ENCODE assay signal across 14 cellular contexts in genomic region chr7:100919779-100920437, GRCh38. TPM values are rescaled to one million over a fixed set of nuclear protein-coding genes. Genes with fewer than 3 reads are reported as not detected.
DNase-seq lines count a peak whose midpoint lies in the region; ATAC-seq, FAIRE-seq and TF ChIP-seq lines count a peak whose summit lies in the region.
"Not testable (repeated sequence)": the region's sequence is repeated elsewhere in the genome, so short reads cannot be mapped to it uniquely, and the experiment has no call there.
"Had no signal": no experiment of that assay in that cellular context is flagged by ENCODE, and none has a peak within 500 bp of the region (broad histone marks: within the 10 kb centered on the region; RNA-seq: fewer than 3 reads in every experiment).

No MANE protein-coding gene starts in this region.

- H3K4me3 Mint-ChIP-seq in progenitor cell of endocrine pancreas (ENCODE audit: low read depth) = not testable (repeated sequence)

- not testable (repeated sequence) for H3K79me2 ChIP-seq in Loucy (ENCODE audit: insufficient read depth, low read length); K562 (ENCODE audit: control insufficient read depth, insufficient read depth, low read length)

- H3K23ac ChIP-seq in mesenchymal stem cell (ENCODE audit: low read length in 2 of 2) = not testable (repeated sequence)

- not testable (repeated sequence) for H3K4me3 ChIP-seq in A549; Loucy (ENCODE audit: low read length, poor library complexity, severe bottlenecking); K562; mesenchymal stem cell (ENCODE audit: insufficient read depth in 1 of 2, low read depth in 1 of 2, low read length in 2 of 2); thymus (ENCODE audit: low read length)

- POLR2A ChIA-PET in A549 (lab: Yijun Ruan, JAX); K562 (lab: Yijun Ruan, JAX): not testable (repeated sequence)

- not testable (repeated sequence) for H3K4ac ChIP-seq in mesenchymal stem cell (ENCODE audit: low read depth in 1 of 2, low read length in 2 of 2)

- H3K9me2 ChIP-seq in Loucy (replicated peaks; ENCODE audit: low read depth, low read length) = not testable (repeated sequence)

- ATAC-seq in A549, K562: not testable (repeated sequence)

- H2BK5ac ChIP-seq in mesenchymal stem cell (ENCODE audit: low read depth, low read length, poor library complexity, severe bottlenecking) = not testable (repeated sequence)

- H3K9me3 Mint-ChIP-seq in progenitor cell of endocrine pancreas (ENCODE audit: low read depth) = not testable (repeated sequence)

- H2AFZ ChIP-seq in Loucy (ENCODE audit: low read length) (peak overlapping the region; percentile 25), K562 (ENCODE audit: low read depth, low read length) (peak overlapping the region; percentile 3; the same call in 1 of the 2 replicates), mesenchymal stem cell (ENCODE audit: low read depth, low read length) (peak overlapping the region; percentile 42)

- H3K27me3 Mint-ChIP-seq in progenitor cell of endocrine pancreas = not testable (repeated sequence)

- not testable (repeated sequence) for H3K14ac ChIP-seq in mesenchymal stem cell (ENCODE audit: low read length in 2 of 2)

- H3K4me2 ChIP-seq in A549; K562 (ENCODE audit: insufficient read depth, low read length); mesenchymal stem cell (ENCODE audit: low read length, poor library complexity, severe bottlenecking): not testable (repeated sequence)
- peak overlapping the region; percentile 63 for H3K4me2 ChIP-seq in Loucy (ENCODE audit: low read depth, low read length, poor library complexity, severe bottlenecking)

- TF ChIP-seq EP300 in A549 (IDR thresholded peaks at IDR 0.05); K562 (IDR thresholded peaks at IDR 0.05; ENCODE audit: low read length): not testable (repeated sequence)

- H3K9me1 ChIP-seq in K562 (ENCODE audit: control insufficient read depth, insufficient read depth, low read length) = not testable (repeated sequence)

- not testable (repeated sequence) for H3K9me3 ChIP-seq in A549; Loucy (ENCODE audit: insufficient read depth, low read depth, low read length); K562 (replicated peaks; ENCODE audit: control insufficient read depth, insufficient read depth, low read depth, low read length); mesenchymal stem cell (ENCODE audit: control insufficient read depth, low read length); thymus (ENCODE audit: control insufficient read depth)

- H4K91ac ChIP-seq in mesenchymal stem cell (ENCODE audit: low read length) = not testable (repeated sequence)

- not testable (repeated sequence) for H2BK15ac ChIP-seq in mesenchymal stem cell (ENCODE audit: low read depth, poor library complexity, severe bottlenecking)

- not testable (repeated sequence) for TF ChIP-seq RAD21 in A549 (conservative IDR thresholded peaks at IDR 0.05 in 1 of 2, IDR thresholded peaks at IDR 0.05 in 1 of 2); K562 (CRISPR knock-in tag; conservative IDR thresholded peaks at IDR 0.05 in 1 of 2, IDR thresholded peaks at IDR 0.05 in 1 of 2)

- not testable (repeated sequence) for H3K18ac ChIP-seq in mesenchymal stem cell (ENCODE audit: low read depth in 1 of 2, low read length in 2 of 2)

- not testable (repeated sequence) for H4K20me1 ChIP-seq in Loucy (ENCODE audit: insufficient read depth, low read length, poor library complexity, severe bottlenecking); K562 (replicated peaks; ENCODE audit: control insufficient read depth, insufficient read depth, low read length)

- in situ Hi-C loops in K562 (cut with MboI) = loop anchor here (25.0 kb wide), 1 partner anchor 367 kb away; no protein-coding TSS in a partner anchor

- TF ChIP-seq CTCF in A549 (IDR thresholded peaks at IDR 0.05); Loucy (conservative IDR thresholded peaks at IDR 0.05; ENCODE audit: low read length); K562 (IDR thresholded peaks at IDR 0.05 in 2 of 3, conservative IDR thresholded peaks at IDR 0.05 in 1 of 3; ENCODE audit: insufficient read depth in 2 of 3, low read depth in 1 of 3, low read length in 3 of 3); progenitor cell of endocrine pancreas (IDR thresholded peaks at IDR 0.05; ENCODE audit: unreplicated experiment): not testable (repeated sequence)

- not testable (repeated sequence) for H3K79me1 ChIP-seq in mesenchymal stem cell (replicated peaks; ENCODE audit: low read length, poor library complexity, severe bottlenecking)

- H3K4me1 Mint-ChIP-seq in progenitor cell of endocrine pancreas (ENCODE audit: low read depth) = not testable (repeated sequence)

- not testable (repeated sequence) for H2BK12ac ChIP-seq in mesenchymal stem cell (ENCODE audit: low read length in 2 of 2)

- not testable (repeated sequence) for H3K27me3 ChIP-seq in Loucy (ENCODE audit: insufficient read depth, low read length, poor library complexity, severe bottlenecking); K562 (ENCODE audit: control insufficient read depth in 2 of 2, insufficient read depth in 2 of 2, low read length in 2 of 2); thymus (ENCODE audit: control insufficient read depth, insufficient read depth)
- H3K27me3 ChIP-seq in mesenchymal stem cell (ENCODE audit: control insufficient read depth in 1 of 2, insufficient read depth in 1 of 2, low read length in 2 of 2) = peaks cover 13 to 20% of the 10 kb centered on the region in 2 experiments

- not testable (repeated sequence) for H3K36me3 ChIP-seq in Loucy (ENCODE audit: insufficient read depth, low read length); K562 (ENCODE audit: control insufficient read depth, insufficient read depth, low read length); mesenchymal stem cell (ENCODE audit: control insufficient read depth in 1 of 2, insufficient read depth in 2 of 2, low read depth in 1 of 2, low read length in 2 of 2); thymus (ENCODE audit: control insufficient read depth, insufficient read depth)

- not testable (repeated sequence) for H2AK5ac ChIP-seq in mesenchymal stem cell (ENCODE audit: low read length, severe bottlenecking)

- WGBS in A549 (ENCODE audit: missing lambda C conversion rate) = 64% methylated on average over 9 of the region's 9 CpGs
- 27% methylated on average over 9 of the region's 9 CpGs for WGBS in K562 (ENCODE audit: insufficient coverage, low coverage, missing lambda C conversion rate)
- WGBS in mesenchymal stem cell = 79% methylated on average over 9 of the region's 9 CpGs
- 86% methylated on average over 9 of the region's 9 CpGs for WGBS in thymus

- not testable (repeated sequence) for FAIRE-seq in A549 (lab: Jason Lieb, UNC); K562 (lab: Jason Lieb, UNC)

- not testable (repeated sequence) for DNase-seq in A549 (ENCODE audit: low read depth in 1 of 2, low spot score in 1 of 2); K562 (ENCODE audit: extremely low read depth in 1 of 4, low spot score in 3 of 4); mesenchymal stem cell; progenitor cell of endocrine pancreas (ENCODE audit: low spot score, unreplicated experiment)

- CTCF ChIA-PET in A549 (lab: Yijun Ruan, JAX) = interaction anchor here (0.8 to 1.7 kb wide), 4 partner anchors 13 to 158 kb away, joined by 3 to 9 read pairs (median 3); no protein-coding TSS in a partner anchor
- CTCF ChIA-PET in K562 (lab: Yijun Ruan, JAX; ENCODE audit: low intra/inter-chr PET ratio) = not testable (repeated sequence)

- not testable (repeated sequence) for BruUV-seq in K562 (replicated peaks; lab: Mats Ljungman, UMichigan)

- H3K27ac Mint-ChIP-seq in progenitor cell of endocrine pancreas = peak overlapping the region; percentile 11

- H3F3A ChIP-seq in Loucy (ENCODE audit: low read depth) = not testable (repeated sequence)

- H2BK120ac ChIP-seq in mesenchymal stem cell (ENCODE audit: low read depth, low read length) = not testable (repeated sequence)

- intact Hi-C loops in K562 (cut with micrococcal nuclease) = not testable (repeated sequence)

- H4K8ac ChIP-seq in mesenchymal stem cell (ENCODE audit: low read length) = not testable (repeated sequence)

- H3K36me3 Mint-ChIP-seq in progenitor cell of endocrine pancreas (ENCODE audit: insufficient read depth) = not testable (repeated sequence)

- peak overlapping the region; percentile 44 for H3K9ac ChIP-seq in Loucy (ENCODE audit: low read depth, low read length, poor library complexity, severe bottlenecking)
- not testable (repeated sequence) for H3K9ac ChIP-seq in K562 (ENCODE audit: insufficient read depth in 1 of 2, low read depth in 2 of 2, low read length in 2 of 2); mesenchymal stem cell (ENCODE audit: low read length)

- not testable (repeated sequence) for H3K27ac ChIP-seq in A549; K562 (ENCODE audit: extremely low read depth, low read depth, low read length); mesenchymal stem cell (ENCODE audit: low read length, poor library complexity, severe bottlenecking)
- H3K27ac ChIP-seq in thymus (ENCODE audit: low read depth) = peak overlapping the region; percentile 78

- not testable (repeated sequence) for H3K4me1 ChIP-seq in A549; K562 (replicated peaks in 1 of 2; ENCODE audit: control insufficient read depth in 2 of 2, insufficient read depth in 2 of 2, low read length in 2 of 2); mesenchymal stem cell (ENCODE audit: control insufficient read depth, insufficient read depth, low read depth, low read length)
- peaks cover 11% of the 10 kb centered on the region for H3K4me1 ChIP-seq in Loucy (ENCODE audit: insufficient read depth, low read length, poor library complexity, severe bottlenecking)
- peaks cover 21% of the 10 kb centered on the region for H3K4me1 ChIP-seq in thymus (ENCODE audit: control insufficient read depth, insufficient read depth, low read length)

- not testable (repeated sequence) for TF ChIP-seq POLR2A in A549 (IDR thresholded peaks at IDR 0.05; ENCODE audit: low read length); K562 (conservative IDR thresholded peaks at IDR 0.05)

RNA-seq across cellular contexts. Expression of gene ACHE, which starts 24.2 kb away (rescaled TPM):
- polyA plus RNA-seq in A549 (2011; rRNA removed) (0.17 and 0.26 TPM in 2 replicates), A549 (2017; fragmentation: RNase III; extraction: RNeasy Plus Mini Kit Qiagen cat#74134 plus additional on column Dnase treatment) (0.62 to 0.92 TPM (median 0.69 TPM) in 3 replicates), K562 (2011; rRNA removed) (2.5 and 2.8 TPM in 2 replicates), K562 (2014; fragmentation: Illumina TruSeq; extraction: Trizol) (1.9 and 4.2 TPM in 2 replicates), K562 (2014; fragmentation: Nextera tagmentation; extraction: Ambion mirVana) (under 1 TPM; 0.04 to 0.06 TPM), K562 (2014; rRNA removed) (8.0 and 9.3 TPM in 2 replicates), thymus (7.9 TPM)
- 1.2 and 1.4 TPM in 2 replicates for polyA plus RNA-seq in A549 (2012; cell fraction: cytosol; rRNA removed)
- polyA plus RNA-seq in A549 (2012; cell fraction: nucleus; rRNA removed) = 9.1 and 11.7 TPM in 2 replicates
- polyA minus RNA-seq in A549 (2011; rRNA and poly(A)+ RNA removed) = 0.44 and 0.91 TPM in 2 replicates
- 9.6 and 34.7 TPM in 2 replicates for total RNA-seq in K562 (2011; cell fraction: chromatin; rRNA removed; ENCODE audit: low replicate concordance)
- total RNA-seq in K562 (2011; cell fraction: nucleolus; rRNA removed) = 25.8 and 31.3 TPM in 2 replicates
- 17.1 and 17.3 TPM in 2 replicates for total RNA-seq in K562 (2011; cell fraction: nucleoplasm; rRNA removed)
- total RNA-seq in K562 (2014; rRNA removed) (2.7 and 4.0 TPM in 2 replicates), K562 (2014; rRNA removed; fragmentation: Illumina TruSeq; extraction: Trizol) (0.54 and 0.84 TPM in 2 replicates), K562 (2015; rRNA removed; fragmentation: Illumina TruSeq; extraction: Trizol) (0.51 and 0.87 TPM in 2 replicates), K562 (2021) (7.5 and 8.8 TPM in 2 replicates), progenitor cell of endocrine pancreas (4.0 and 5.1 TPM in 2 replicates)
- 1.4 and 6.8 TPM in 2 replicates for polyA plus RNA-seq in K562 (2011; cell fraction: cytosol; rRNA removed)
- polyA plus RNA-seq in K562 (2011; cell fraction: nucleus; rRNA removed) = 9.7 and 46.1 TPM in 2 replicates
- 2.2 and 3.3 TPM in 2 replicates for polyA plus RNA-seq in K562 (2012)
- polyA minus RNA-seq in K562 (2011; rRNA and poly(A)+ RNA removed) = 0.21 and 1.3 TPM in 2 replicates
- polyA minus RNA-seq in K562 (2011; cell fraction: cytosol; rRNA and poly(A)+ RNA removed) = 1.2 and 5.0 TPM in 2 replicates
- polyA minus RNA-seq in K562 (2011; cell fraction: nucleus; rRNA and poly(A)+ RNA removed) = 3.3 and 3.9 TPM in 2 replicates
- polyA plus RNA-seq in mesenchymal stem cell (2013, experiment 1 of 2) = 0.84 TPM
- 0.96 TPM for polyA plus RNA-seq in mesenchymal stem cell (2013, experiment 2 of 2)
- total RNA-seq: CD4-positive, alpha-beta memory T cell had no signal
- polyA plus RNA-seq: CD14-positive monocyte; CD4-positive, alpha-beta memory T cell; CD4-positive, CD25-positive, alpha-beta regulatory T cell had no signal

RNA-seq across cellular contexts. Expression of gene MUC3A, which starts 29.4 kb away (rescaled TPM):
- polyA plus RNA-seq in A549 (2011; rRNA removed) = 4.0 and 4.4 TPM in 2 replicates
- polyA plus RNA-seq in A549 (2012; cell fraction: cytosol; rRNA removed) = 14.4 and 16.7 TPM in 2 replicates
- 12.0 and 15.4 TPM in 2 replicates for polyA plus RNA-seq in A549 (2012; cell fraction: nucleus; rRNA removed)
- polyA plus RNA-seq in A549 (2017; fragmentation: RNase III; extraction: RNeasy Plus Mini Kit Qiagen cat#74134 plus additional on column Dnase treatment) = 6.9 to 8.1 TPM (median 7.3 TPM) in 3 replicates
- polyA minus RNA-seq in A549 (2011; rRNA and poly(A)+ RNA removed) = 5.3 and 5.7 TPM in 2 replicates
- total RNA-seq in K562 (2011; cell fraction: chromatin; rRNA removed; ENCODE audit: low replicate concordance) = 2.0 and 2.9 TPM in 2 replicates
- total RNA-seq in K562 (2011; cell fraction: nucleolus; rRNA removed) = 1.4 and 1.8 TPM in 2 replicates
- total RNA-seq in K562 (2011; cell fraction: nucleoplasm; rRNA removed) = 1.9 and 6.0 TPM in 2 replicates
- 0.09 and 0.33 TPM in 2 replicates for total RNA-seq in K562 (2014; rRNA removed)
- 0.13 and 0.15 TPM in 2 replicates for total RNA-seq in K562 (2014; rRNA removed; fragmentation: Illumina TruSeq; extraction: Trizol)
- total RNA-seq in K562 (2015; rRNA removed; fragmentation: Illumina TruSeq; extraction: Trizol) = not detected in 2 replicates
- total RNA-seq in K562 (2021) = 1.6 and 2.6 TPM in 2 replicates
- polyA plus RNA-seq in K562 (2011; rRNA removed) = 0.25 and 0.35 TPM in 2 replicates
- 0.25 and 0.44 TPM in 2 replicates for polyA plus RNA-seq in K562 (2011; cell fraction: cytosol; rRNA removed)
- polyA plus RNA-seq in K562 (2011; cell fraction: nucleus; rRNA removed) = 1.0 and 2.1 TPM in 2 replicates
- 1.4 TPM in 2 replicates for polyA plus RNA-seq in K562 (2012)
- polyA plus RNA-seq in K562 (2014; fragmentation: Illumina TruSeq; extraction: Trizol) = 1.7 and 2.2 TPM in 2 replicates
- polyA plus RNA-seq in K562 (2014; fragmentation: Nextera tagmentation; extraction: Ambion mirVana) = under 1 TPM; 0.06 to 0.08 TPM
- 0.25 and 0.53 TPM in 2 replicates for polyA plus RNA-seq in K562 (2014; rRNA removed)
- polyA minus RNA-seq in K562 (2011; rRNA and poly(A)+ RNA removed) = 0.24 and 0.39 TPM in 2 replicates
- 1.0 TPM in 1 of 2 replicates, not detected in the other for polyA minus RNA-seq in K562 (2011; cell fraction: cytosol; rRNA and poly(A)+ RNA removed)
- polyA minus RNA-seq in K562 (2011; cell fraction: nucleus; rRNA and poly(A)+ RNA removed) = 0.11 and 0.40 TPM in 2 replicates
- 0.25 TPM for polyA plus RNA-seq in mesenchymal stem cell (2013, experiment 1 of 2)
- polyA plus RNA-seq in mesenchymal stem cell (2013, experiment 2 of 2) = 0.37 TPM
- total RNA-seq in progenitor cell of endocrine pancreas = 2.0 and 2.1 TPM in 2 replicates
- 2.3 TPM for polyA plus RNA-seq in thymus
- total RNA-seq: A172; CD4-positive, alpha-beta memory T cell; CD4-positive, CD25-positive, alpha-beta regulatory T cell; CD8-positive, alpha-beta memory T cell; Daoy; G401 had no signal
- polyA plus RNA-seq: AG04450; CD14-positive monocyte; CD4-positive, alpha-beta memory T cell; CD4-positive, CD25-positive, alpha-beta regulatory T cell; CD8-positive, alpha-beta memory T cell had no signal

RNA-seq across cellular contexts. Expression of gene UFSP1, which starts 30.4 kb away (rescaled TPM):
- polyA plus RNA-seq in A549 (2011; rRNA removed) = 1.1 and 1.9 TPM in 2 replicates
- polyA plus RNA-seq in A549 (2012; cell fraction: cytosol; rRNA removed) = 4.1 and 5.9 TPM in 2 replicates
- 4.9 and 7.9 TPM in 2 replicates for polyA plus RNA-seq in A549 (2012; cell fraction: nucleus; rRNA removed)
- 6.1 to 7.1 TPM (median 6.9 TPM) in 3 replicates for polyA plus RNA-seq in A549 (2017; fragmentation: RNase III; extraction: RNeasy Plus Mini Kit Qiagen cat#74134 plus additional on column Dnase treatment)
- 3.3 and 4.2 TPM in 2 replicates for polyA minus RNA-seq in A549 (2011; rRNA and poly(A)+ RNA removed)
- 2.3 and 9.4 TPM in 2 replicates for total RNA-seq in K562 (2011; cell fraction: chromatin; rRNA removed; ENCODE audit: low replicate concordance)
- total RNA-seq in K562 (2011; cell fraction: nucleolus; rRNA removed) = 15.4 and 16.7 TPM in 2 replicates
- 6.6 and 8.9 TPM in 2 replicates for total RNA-seq in K562 (2011; cell fraction: nucleoplasm; rRNA removed)
- total RNA-seq in K562 (2014; rRNA removed) = 18.8 and 20.9 TPM in 2 replicates
- 1.4 and 2.1 TPM in 2 replicates for total RNA-seq in K562 (2014; rRNA removed; fragmentation: Illumina TruSeq; extraction: Trizol)
- 3.5 and 3.7 TPM in 2 replicates for total RNA-seq in K562 (2015; rRNA removed; fragmentation: Illumina TruSeq; extraction: Trizol)
- total RNA-seq in K562 (2021) = 7.8 and 8.5 TPM in 2 replicates
- 1.7 and 2.3 TPM in 2 replicates for polyA plus RNA-seq in K562 (2011; rRNA removed)
- polyA plus RNA-seq in K562 (2011; cell fraction: cytosol; rRNA removed) = 1.4 and 7.3 TPM in 2 replicates
- polyA plus RNA-seq in K562 (2011; cell fraction: nucleus; rRNA removed) = 2.0 and 9.3 TPM in 2 replicates
- polyA plus RNA-seq in K562 (2012) = 4.0 and 6.4 TPM in 2 replicates
- polyA plus RNA-seq in K562 (2014; fragmentation: Illumina TruSeq; extraction: Trizol) = 1.3 and 2.0 TPM in 2 replicates
- under 1 TPM; 0.50 to 0.53 TPM for polyA plus RNA-seq in K562 (2014; fragmentation: Nextera tagmentation; extraction: Ambion mirVana)
- polyA plus RNA-seq in K562 (2014; rRNA removed) = 13.5 and 14.3 TPM in 2 replicates
- polyA minus RNA-seq in K562 (2011; rRNA and poly(A)+ RNA removed) = 1.4 and 2.4 TPM in 2 replicates
- 3.8 and 6.0 TPM in 2 replicates for polyA minus RNA-seq in K562 (2011; cell fraction: cytosol; rRNA and poly(A)+ RNA removed)
- 13.9 and 15.2 TPM in 2 replicates for polyA minus RNA-seq in K562 (2011; cell fraction: nucleus; rRNA and poly(A)+ RNA removed)
- polyA plus RNA-seq in mesenchymal stem cell (2013, experiment 1 of 2) = 1.4 TPM
- 1.4 TPM for polyA plus RNA-seq in mesenchymal stem cell (2013, experiment 2 of 2)
- 2.3 and 3.5 TPM in 2 replicates for total RNA-seq in progenitor cell of endocrine pancreas
- polyA plus RNA-seq in thymus = 3.6 TPM

RNA-seq across cellular contexts. Expression of gene SRRT, which starts 45.0 kb away (rescaled TPM):
- polyA plus RNA-seq in A549 (2011; rRNA removed) (49.9 and 52.2 TPM in 2 replicates), A549 (2017; fragmentation: RNase III; extraction: RNeasy Plus Mini Kit Qiagen cat#74134 plus additional on column Dnase treatment) (153 to 194 TPM (median 182 TPM) in 3 replicates), K562 (2011; rRNA removed) (36.5 and 68.2 TPM in 2 replicates), K562 (2014; fragmentation: Illumina TruSeq; extraction: Trizol) (143 and 145 TPM in 2 replicates), K562 (2014; fragmentation: Nextera tagmentation; extraction: Ambion mirVana) (10 to 100 TPM; 10.3 to 16.7 TPM), K562 (2014; rRNA removed) (140 and 171 TPM in 2 replicates), thymus (120 TPM)
- polyA plus RNA-seq in A549 (2012; cell fraction: cytosol; rRNA removed) = 87.7 and 96.2 TPM in 2 replicates
- 252 and 279 TPM in 2 replicates for polyA plus RNA-seq in A549 (2012; cell fraction: nucleus; rRNA removed)
- 58.3 and 64.1 TPM in 2 replicates for polyA minus RNA-seq in A549 (2011; rRNA and poly(A)+ RNA removed)
- total RNA-seq in K562 (2011; cell fraction: chromatin; rRNA removed; ENCODE audit: low replicate concordance) = 448 and 751 TPM in 2 replicates
- 282 and 327 TPM in 2 replicates for total RNA-seq in K562 (2011; cell fraction: nucleolus; rRNA removed)
- 310 and 324 TPM in 2 replicates for total RNA-seq in K562 (2011; cell fraction: nucleoplasm; rRNA removed)
- total RNA-seq in K562 (2014; rRNA removed) (155 and 156 TPM in 2 replicates), K562 (2014; rRNA removed; fragmentation: Illumina TruSeq; extraction: Trizol) (51.8 and 71.6 TPM in 2 replicates), K562 (2015; rRNA removed; fragmentation: Illumina TruSeq; extraction: Trizol) (80.6 and 84.4 TPM in 2 replicates), K562 (2021) (238 and 263 TPM in 2 replicates), progenitor cell of endocrine pancreas (293 and 302 TPM in 2 replicates)
- polyA plus RNA-seq in K562 (2011; cell fraction: cytosol; rRNA removed) = 31.1 and 47.3 TPM in 2 replicates
- 397 and 581 TPM in 2 replicates for polyA plus RNA-seq in K562 (2011; cell fraction: nucleus; rRNA removed)
- 151 and 218 TPM in 2 replicates for polyA plus RNA-seq in K562 (2012)
- 33.4 and 36.1 TPM in 2 replicates for polyA minus RNA-seq in K562 (2011; rRNA and poly(A)+ RNA removed)
- polyA minus RNA-seq in K562 (2011; cell fraction: cytosol; rRNA and poly(A)+ RNA removed) = 63.2 and 87.3 TPM in 2 replicates
- polyA minus RNA-seq in K562 (2011; cell fraction: nucleus; rRNA and poly(A)+ RNA removed) = 122 and 159 TPM in 2 replicates
- 66.1 TPM for polyA plus RNA-seq in mesenchymal stem cell (2013, experiment 1 of 2)
- 61.3 TPM for polyA plus RNA-seq in mesenchymal stem cell (2013, experiment 2 of 2)

RNA-seq across cellular contexts. Expression of gene MUC12, which starts 49.5 kb away (rescaled TPM):
- polyA plus RNA-seq in A549 (2011; rRNA removed) (1.2 and 1.8 TPM in 2 replicates), A549 (2017; fragmentation: RNase III; extraction: RNeasy Plus Mini Kit Qiagen cat#74134 plus additional on column Dnase treatment) (2.0 to 2.7 TPM (median 2.4 TPM) in 3 replicates), K562 (2011; rRNA removed) (0.43 and 1.1 TPM in 2 replicates), K562 (2014; fragmentation: Illumina TruSeq; extraction: Trizol) (0.85 and 2.5 TPM in 2 replicates), K562 (2014; fragmentation: Nextera tagmentation; extraction: Ambion mirVana) (under 1 TPM; 0.23 to 0.46 TPM), K562 (2014; rRNA removed) (0.73 and 0.94 TPM in 2 replicates), thymus (1.4 TPM)
- 6.2 and 8.2 TPM in 2 replicates for polyA plus RNA-seq in A549 (2012; cell fraction: cytosol; rRNA removed)
- polyA plus RNA-seq in A549 (2012; cell fraction: nucleus; rRNA removed) = 9.4 and 10.5 TPM in 2 replicates
- 0.95 and 1.2 TPM in 2 replicates for polyA minus RNA-seq in A549 (2011; rRNA and poly(A)+ RNA removed)
- total RNA-seq in K562 (2011; cell fraction: chromatin; rRNA removed; ENCODE audit: low replicate concordance) = not detected in 2 replicates
- 1.0 TPM in 1 of 2 replicates, not detected in the other for total RNA-seq in K562 (2011; cell fraction: nucleolus; rRNA removed)
- total RNA-seq in K562 (2011; cell fraction: nucleoplasm; rRNA removed) = not detected in 2 replicates
- total RNA-seq in K562 (2014; rRNA removed) (0.33 and 1.2 TPM in 2 replicates), K562 (2014; rRNA removed; fragmentation: Illumina TruSeq; extraction: Trizol) (0.29 TPM in 1 of 2 replicates, not detected in the other), K562 (2015; rRNA removed; fragmentation: Illumina TruSeq; extraction: Trizol) (not detected in 2 replicates), K562 (2021) (0.40 and 1.1 TPM in 2 replicates), progenitor cell of endocrine pancreas (0.31 and 0.33 TPM in 2 replicates)
- 0.24 and 2.9 TPM in 2 replicates for polyA plus RNA-seq in K562 (2011; cell fraction: cytosol; rRNA removed)
- polyA plus RNA-seq in K562 (2011; cell fraction: nucleus; rRNA removed) = 0.20 and 0.73 TPM in 2 replicates
- 1.5 and 1.7 TPM in 2 replicates for polyA plus RNA-seq in K562 (2012)
- not detected in 2 replicates for polyA minus RNA-seq in K562 (2011; rRNA and poly(A)+ RNA removed)
- polyA minus RNA-seq in K562 (2011; cell fraction: cytosol; rRNA and poly(A)+ RNA removed) = not detected in 2 replicates
- polyA minus RNA-seq in K562 (2011; cell fraction: nucleus; rRNA and poly(A)+ RNA removed) = not detected in 2 replicates
- polyA plus RNA-seq in mesenchymal stem cell (2013, experiment 1 of 2) = 11.3 TPM
- 14.2 TPM for polyA plus RNA-seq in mesenchymal stem cell (2013, experiment 2 of 2)
- total RNA-seq: A172; CD4-positive, alpha-beta memory T cell; CD4-positive, CD25-positive, alpha-beta regulatory T cell; G401 had no signal
- polyA plus RNA-seq: CD14-positive monocyte had no signal
